8 cellular contexts compared by ENCODE assay signal in the genomic region with DNA sequence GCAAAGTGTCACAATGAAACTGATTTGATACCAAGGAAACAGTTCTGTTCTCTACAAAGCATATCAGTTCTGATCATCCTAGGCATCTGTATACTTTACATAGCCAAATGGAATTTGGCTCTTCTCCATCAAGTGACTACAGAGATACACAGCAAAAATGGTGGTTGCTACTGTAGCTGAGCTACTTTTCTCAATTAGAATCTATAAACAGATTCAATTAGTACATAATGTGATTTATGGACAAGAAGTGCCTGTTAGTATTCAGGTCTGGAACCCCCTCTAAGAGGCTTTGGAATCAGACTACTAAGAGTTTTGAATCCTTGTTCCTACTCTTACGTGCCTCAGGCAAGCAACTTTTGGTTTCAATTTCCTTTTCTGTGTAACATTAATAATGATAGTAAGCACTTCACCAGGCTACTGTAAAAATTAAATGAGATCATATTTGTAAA. TPM values are rescaled to one million over a fixed set of nuclear protein-coding genes. Genes with fewer than 3 reads are reported as not detected.
DNase-seq lines count a peak whose midpoint lies in the region; ATAC-seq, FAIRE-seq and TF ChIP-seq lines count a peak whose summit lies in the region.

No MANE protein-coding gene starts in this region.

- H3K36me3 ChIP-seq in stomach smooth muscle (ENCODE audit: control insufficient read depth in 2 of 2, insufficient read depth in 2 of 2, low read length in 2 of 2) (peaks cover 0 to 2% of the 10 kb centered on the region in 2 donors), Caco-2 (ENCODE audit: control insufficient read depth, insufficient read depth, low read length) (no peaks in the 10 kb centered on the region; the same call in 1 of the 2 replicates)

- no peaks in the 10 kb centered on the region for H3K9me3 Mint-ChIP-seq in Caco-2 (ENCODE audit: unreplicated experiment)

- ATAC-seq in GM18498 (IDR thresholded peaks at IDR 0.05; ENCODE audit: unreplicated experiment) (peak; percentile 70), GM21825 (IDR thresholded peaks at IDR 0.05; ENCODE audit: unreplicated experiment) (peak; percentile 62)

- H3K27ac ChIP-seq in stomach smooth muscle (ENCODE audit: low read length): no peak overlapping the region

- no peaks in the 10 kb centered on the region for H3K27me3 Mint-ChIP-seq in Caco-2 (ENCODE audit: insufficient read depth, unreplicated experiment)

- CTCF ChIA-PET in Caco-2 (lab: Charles Lee): no interaction called here

- intact Hi-C loops in Caco-2 (cut with micrococcal nuclease; ENCODE audit: unreplicated experiment): no loop called here

- peaks cover 9% of the 10 kb centered on the region for H3K4me1 Mint-ChIP-seq in Caco-2 (ENCODE audit: low read depth, unreplicated experiment)

- no peak overlapping the region for H3K4me3 Mint-ChIP-seq in Caco-2 (ENCODE audit: unreplicated experiment)

- TF ChIP-seq CTCF in fibroblast of mammary gland (conservative IDR thresholded peaks at IDR 0.05; ENCODE audit: control insufficient read depth, insufficient read depth, low read depth, low read length): no peak
- TF ChIP-seq CTCF in Caco-2 (IDR thresholded peaks at IDR 0.05; ENCODE audit: insufficient read depth in 1 of 2, low read depth in 1 of 2, low read length in 1 of 2, severe bottlenecking in 1 of 2, unreplicated experiment in 1 of 2): no peak

- H3K36me3 Mint-ChIP-seq in Caco-2 (ENCODE audit: insufficient read depth, unreplicated experiment): peaks cover 6% of the 10 kb centered on the region

- FAIRE-seq in RCC 7860 (lab: Jason Lieb, UNC): no peak

- peak; percentile 12 for DNase-seq in NCI-H69 (lab: John Stamatoyannopoulos, UW)
- peak; percentile 53 for DNase-seq in fibroblast of mammary gland (ENCODE audit: low read depth)
- DNase-seq in Caco-2: no peak
- DNase-seq in RCC 7860 (ENCODE audit: low spot score): no peak
- DNase-seq in activated CD4-positive, alpha-beta T cell treated with anti-CD3 and anti-CD28 coated beads for 1 hour: no peak

- POLR2A ChIA-PET in Caco-2 (lab: Charles Lee): no interaction called here

- H3K9ac ChIP-seq in stomach smooth muscle (ENCODE audit: low read length in 2 of 2): peak overlapping the region in 1 of 2 donors; percentile 35

- H3K27me3 ChIP-seq in stomach smooth muscle (ENCODE audit: control insufficient read depth in 1 of 2, insufficient read depth in 2 of 2, low read length in 2 of 2) (no peaks in the 10 kb centered on the region), Caco-2 (replicated peaks; ENCODE audit: control insufficient read depth, insufficient read depth, low read length) (no peaks in the 10 kb centered on the region)

- no peak overlapping the region for H3K27ac Mint-ChIP-seq in Caco-2 (ENCODE audit: unreplicated experiment)

- no peaks in the 10 kb centered on the region for H3K9me3 ChIP-seq in stomach smooth muscle (ENCODE audit: control insufficient read depth in 2 of 2, low read length in 2 of 2)
- H3K9me3 ChIP-seq in Caco-2: no peaks in the 10 kb centered on the region

- BruUV-seq in Caco-2 (replicated peaks; lab: Mats Ljungman, UMichigan): no TSS peak

- H3K4me1 ChIP-seq in stomach smooth muscle (ENCODE audit: control insufficient read depth, insufficient read depth, low read length) (peaks cover 3% of the 10 kb centered on the region), Caco-2 (peaks cover 10% of the 10 kb centered on the region)

- H3K4me3 ChIP-seq in fibroblast of mammary gland (ENCODE audit: control insufficient read depth, low read depth, low read length): peak overlapping the region; percentile 17
- H3K4me3 ChIP-seq in stomach smooth muscle (ENCODE audit: low read length in 2 of 2): peak overlapping the region; percentile 63 to 69
- no peak overlapping the region for H3K4me3 ChIP-seq in Caco-2 (ENCODE audit: low read depth, low read length)

RNA-seq across cellular contexts. Expression of a gene that starts 25.5 kb away (rescaled TPM):
- 16.2 and 16.9 TPM in 2 replicates for total RNA-seq in Caco-2 (2022)

Comparison
In these comparisons a context has a peak if more than half of its experiments do, and no peak if none do; other contexts are left out.
1. DNase-seq: peak in NCI-H69 (single experiment) and fibroblast of mammary gland (single experiment); none in Caco-2 (0 of 2), RCC 7860 (single experiment) and activated CD4-positive, alpha-beta T cell treated with anti-CD3 and anti-CD28 coated beads for 1 hour (single experiment).